30 cellular contexts compared by ENCODE assay signal in genomic region chr2:44839370-44839769, GRCh38.
"Had no signal": no experiment of that assay in that cellular context is flagged by ENCODE, and none has a peak within 500 bp of the region (broad histone marks: within the 10 kb centered on the region; RNA-seq: fewer than 3 reads in every experiment).

No MANE protein-coding gene starts in this region.

- H3K4me3 Mint-ChIP-seq: activated CD4-positive, alpha-beta memory T cell treated with anti-CD3 and anti-CD28 coated beads for 36 hours; activated CD4-positive, alpha-beta T cell treated with anti-CD3 and anti-CD28 coated beads for 36 hours; activated CD4-positive, alpha-beta T cell treated with anti-CD3 and anti-CD28 coated beads, Interleukin-2, amount 10 ng/mL, durations not matched to agents 24 days and 14 days; activated CD8-positive, alpha-beta memory T cell treated with anti-CD3 and anti-CD28 coated beads, Interleukin-2, amount 10 ng/mL, durations not matched to agents 7 days and 5 days; activated CD8-positive, alpha-beta T cell treated with anti-CD3 and anti-CD28 coated beads, Interleukin-2, amount 10 ng/mL, durations not matched to agents 7 days and 5 days; activated naive CD4-positive, alpha-beta T cell treated with anti-CD3 and anti-CD28 coated beads for 36 hours; activated naive CD4-positive, alpha-beta T cell treated with anti-CD3 and anti-CD28 coated beads, Interleukin-2, amount 50 U/mL, for 24 hours; activated naive CD8-positive, alpha-beta T cell treated with anti-CD3 and anti-CD28 coated beads for 36 hours; activated naive CD8-positive, alpha-beta T cell treated with anti-CD3 and anti-CD28 coated beads, Interleukin-2, amount 50 U/mL, for 24 hours; activated T-helper 1 cell treated with anti-CD3 and anti-CD28 coated beads, Interleukin-12 subunit alpha, Interleukin-12 subunit beta, Interleukin-2, Interleukin-4 antibody, amounts not matched to agents 30 ng/mL and 10 ng/mL and 1 ng/mL, durations not matched to agents 14 hours and 24 hours and 36 hours; T-helper 17 cell; T-helper 2 cell treated with Interferon-gamma antibody and Interleukin-4, amounts not matched to agents 5 μg/mL and 100 μg/mL, for 36 hours had no signal

- H3K4me1 ChIP-seq: adrenal gland, body of pancreas, foreskin keratinocyte, gastroesophageal sphincter had no signal

- H3K4me3 ChIP-seq: adrenal gland, body of pancreas, gastroesophageal sphincter had no signal

- H3K27ac Mint-ChIP-seq: activated CD4-positive, alpha-beta memory T cell treated with anti-CD3 and anti-CD28 coated beads for 36 hours; activated CD4-positive, alpha-beta T cell treated with anti-CD3 and anti-CD28 coated beads for 36 hours; activated CD8-positive, alpha-beta memory T cell treated with anti-CD3 and anti-CD28 coated beads, Interleukin-2, amount 10 ng/mL, durations not matched to agents 7 days and 5 days; activated CD8-positive, alpha-beta T cell treated with anti-CD3 and anti-CD28 coated beads, Interleukin-2, amount 10 ng/mL, durations not matched to agents 7 days and 5 days; activated naive CD4-positive, alpha-beta T cell treated with anti-CD3 and anti-CD28 coated beads for 36 hours; activated naive CD4-positive, alpha-beta T cell treated with anti-CD3 and anti-CD28 coated beads, Interleukin-2, amount 50 U/mL, for 24 hours; activated naive CD8-positive, alpha-beta T cell treated with anti-CD3 and anti-CD28 coated beads for 36 hours; activated naive CD8-positive, alpha-beta T cell treated with anti-CD3 and anti-CD28 coated beads, Interleukin-2, amount 50 U/mL, for 24 hours; activated T-helper 1 cell treated with anti-CD3 and anti-CD28 coated beads, Interleukin-12 subunit alpha, Interleukin-12 subunit beta, Interleukin-2, Interleukin-4 antibody, amounts not matched to agents 30 ng/mL and 10 ng/mL and 1 ng/mL, durations not matched to agents 14 hours and 24 hours and 36 hours; activated T-helper 2 cell treated with anti-CD3 and anti-CD28 coated beads, Interferon-gamma antibody, Interleukin-2, Interleukin-4, amounts not matched to agents 10 μg/mL and 5 μg/mL and 100 μg/mL, durations not matched to agents 14 hours and 24 hours and 36 hours; T-helper 17 cell; T-helper 2 cell treated with Interferon-gamma antibody and Interleukin-4, amounts not matched to agents 5 μg/mL and 100 μg/mL, for 36 hours had no signal

- H3K9me3 ChIP-seq: adrenal gland, body of pancreas, gastroesophageal sphincter had no signal

- H3K9me3 Mint-ChIP-seq: activated CD4-positive, alpha-beta memory T cell treated with anti-CD3 and anti-CD28 coated beads for 36 hours; activated naive CD4-positive, alpha-beta T cell treated with anti-CD3 and anti-CD28 coated beads for 36 hours; activated naive CD4-positive, alpha-beta T cell treated with anti-CD3 and anti-CD28 coated beads, Interleukin-2, amount 50 U/mL, for 24 hours; activated naive CD8-positive, alpha-beta T cell treated with anti-CD3 and anti-CD28 coated beads for 36 hours; activated naive CD8-positive, alpha-beta T cell treated with anti-CD3 and anti-CD28 coated beads, Interleukin-2, amount 50 U/mL, for 24 hours; activated T-helper 1 cell treated with anti-CD3 and anti-CD28 coated beads, Interleukin-12 subunit alpha, Interleukin-12 subunit beta, Interleukin-2, Interleukin-4 antibody, amounts not matched to agents 30 ng/mL and 10 ng/mL and 1 ng/mL, durations not matched to agents 14 hours and 24 hours and 36 hours; activated T-helper 2 cell treated with anti-CD3 and anti-CD28 coated beads, Interferon-gamma antibody, Interleukin-2, Interleukin-4, amounts not matched to agents 10 μg/mL and 5 μg/mL and 100 μg/mL, durations not matched to agents 14 hours and 24 hours and 36 hours; T-helper 2 cell treated with Interferon-gamma antibody and Interleukin-4, amounts not matched to agents 5 μg/mL and 100 μg/mL, for 36 hours had no signal

- H3K27ac ChIP-seq: adrenal gland, body of pancreas, foreskin keratinocyte, gastroesophageal sphincter had no signal

- H3K36me3 ChIP-seq: adrenal gland, gastroesophageal sphincter had no signal

- ATAC-seq: activated CD4-positive, alpha-beta T cell treated with anti-CD3 and anti-CD28 coated beads for 36 hours; activated CD8-positive, alpha-beta memory T cell treated with anti-CD3 and anti-CD28 coated beads, Interleukin-2, amount 10 ng/mL, durations not matched to agents 7 days and 5 days; activated CD8-positive, alpha-beta T cell treated with anti-CD3 and anti-CD28 coated beads, Interleukin-2, amount 10 ng/mL, durations not matched to agents 7 days and 5 days; activated naive CD8-positive, alpha-beta T cell treated with anti-CD3 and anti-CD28 coated beads, Interleukin-2, amount 50 U/mL, for 24 hours; body of pancreas; esophagus mucosa; foreskin keratinocyte; gastroesophageal sphincter; T-helper 17 cell had no signal

- H3K27me3 ChIP-seq: adrenal gland, body of pancreas had no signal

- H3K27me3 Mint-ChIP-seq: activated CD4-positive, alpha-beta T cell treated with anti-CD3 and anti-CD28 coated beads, Interleukin-2, amount 10 ng/mL, durations not matched to agents 24 days and 14 days; activated naive CD8-positive, alpha-beta T cell treated with anti-CD3 and anti-CD28 coated beads for 36 hours had no signal

- H3K36me3 Mint-ChIP-seq: activated CD4-positive, alpha-beta memory T cell treated with anti-CD3 and anti-CD28 coated beads for 36 hours; activated naive CD4-positive, alpha-beta T cell treated with anti-CD3 and anti-CD28 coated beads, Interleukin-2, amount 50 U/mL, for 24 hours; activated naive CD8-positive, alpha-beta T cell treated with anti-CD3 and anti-CD28 coated beads for 36 hours had no signal

- DNase-seq: activated CD4-positive, alpha-beta memory T cell treated with anti-CD3 and anti-CD28 coated beads for 36 hours; activated CD4-positive, alpha-beta T cell treated with anti-CD3 and anti-CD28 coated beads for 36 hours; activated CD4-positive, alpha-beta T cell treated with anti-CD3 and anti-CD28 coated beads, Interleukin-2, amount 10 ng/mL, durations not matched to agents 24 days and 14 days; activated CD4-positive, CD25-positive, alpha-beta regulatory T cell; activated CD4-positive, CD25-positive, alpha-beta regulatory T cell treated with anti-CD3 and anti-CD28 coated beads, Interleukin-2, amount 50 U/mL, for 72 hours; activated CD8-positive, alpha-beta memory T cell treated with anti-CD3 and anti-CD28 coated beads, Interleukin-2, amount 10 ng/mL, durations not matched to agents 7 days and 5 days; activated CD8-positive, alpha-beta memory T cell treated with anti-CD3 and anti-CD28 coated beads, Interleukin-2, amount 50 U/mL, for 4 hours; activated CD8-positive, alpha-beta T cell treated with anti-CD3 and anti-CD28 coated beads, Interleukin-2, amount 10 ng/mL, durations not matched to agents 7 days and 5 days; activated effector memory CD4-positive, alpha-beta T cell treated with anti-CD3 and anti-CD28 coated beads, Interleukin-2, amount 50 U/mL, for 16 hours; activated naive CD4-positive, alpha-beta T cell treated with anti-CD3 and anti-CD28 coated beads for 36 hours; activated naive CD8-positive, alpha-beta T cell treated with anti-CD3 and anti-CD28 coated beads for 36 hours; activated naive CD8-positive, alpha-beta T cell treated with anti-CD3 and anti-CD28 coated beads, Interleukin-2, amount 50 U/mL, for 24 hours; activated T-cell treated with anti-CD3 and anti-CD28 coated beads, Interleukin-2, amount 50 U/mL, for 1 hour; activated T-cell treated with anti-CD3 and anti-CD28 coated beads, Interleukin-2, amount 50 U/mL, for 48 hours; adrenal gland; amygdala; aorta; body of pancreas; caudate nucleus; effector CD8-positive, alpha-beta T cell; foreskin keratinocyte; T-helper 1 cell; T-helper 17 cell; T1000 had no signal

- H3K4me1 Mint-ChIP-seq: activated naive CD4-positive, alpha-beta T cell treated with anti-CD3 and anti-CD28 coated beads, Interleukin-2, amount 50 U/mL, for 24 hours; T-helper 17 cell had no signal
